In the genomic region with DNA sequence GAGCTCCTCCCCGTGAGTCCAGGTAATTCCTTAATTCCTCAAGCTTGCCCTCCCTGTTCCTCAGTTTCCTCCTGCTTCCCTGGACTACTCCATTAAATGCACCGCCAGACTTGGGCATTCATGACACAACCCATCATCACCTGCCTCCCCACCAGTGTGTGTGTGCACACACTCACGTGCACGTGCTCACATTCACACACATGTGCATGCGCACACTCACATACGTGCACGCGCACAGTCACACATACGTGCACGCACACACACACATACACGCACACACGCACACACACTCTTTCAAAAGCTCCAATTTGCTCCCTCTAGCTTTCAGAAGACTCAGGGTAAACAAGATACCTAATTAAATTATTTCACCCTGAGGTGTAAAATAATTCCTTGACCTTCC, we compare ENCODE assay signal across 14 cellular contexts.
A peak's percentile ranks its signal among the peaks of the same experiment; 100 is the strongest.
DNase-seq lines count a peak whose midpoint lies in the region; ATAC-seq and TF ChIP-seq lines count a peak whose summit lies in the region.
"Had no signal": no experiment of that assay in that cellular context is flagged by ENCODE, and none has a peak within 500 bp of the region (broad histone marks: within the 10 kb centered on the region; RNA-seq: fewer than 3 reads in every experiment).

No MANE protein-coding gene starts in this region.

- H3K27me3 Mint-ChIP-seq in activated T-cell treated with anti-CD3 and anti-CD28 coated beads, Interleukin-2, amount 50 U/mL, for 72 hours (ENCODE audit: low read depth) = no peaks in the 10 kb centered on the region
- H3K27me3 Mint-ChIP-seq in activated CD4-positive, alpha-beta memory T cell treated with anti-CD3 and anti-CD28 coated beads for 36 hours = no peaks in the 10 kb centered on the region
- peaks cover 3% of the 10 kb centered on the region for H3K27me3 Mint-ChIP-seq in glutamatergic neuron (ENCODE audit: unreplicated experiment)

- H3K36me3 ChIP-seq in stomach = no peaks in the 10 kb centered on the region
- H3K36me3 ChIP-seq in heart right ventricle = no peaks in the 10 kb centered on the region
- H3K36me3 ChIP-seq: tibial artery had no signal

- POLR2A ChIA-PET in activated CD4-positive, alpha-beta memory T cell treated with anti-CD3 and anti-CD28 coated beads for 36 hours (lab: Charles Lee) = interaction anchor here (0.5 to 1.6 kb wide), 2 partner anchors 15 to 283 kb away, joined by 3 read pairs; no protein-coding TSS in a partner anchor

- peaks cover 12 to 29% of the 10 kb centered on the region in 2 donors for H3K36me3 Mint-ChIP-seq in activated T-cell treated with anti-CD3 and anti-CD28 coated beads, Interleukin-2, amount 50 U/mL, for 72 hours (ENCODE audit: insufficient read depth in 2 of 2)
- H3K36me3 Mint-ChIP-seq in activated CD4-positive, alpha-beta memory T cell treated with anti-CD3 and anti-CD28 coated beads for 36 hours = peaks cover 22% of the 10 kb centered on the region
- H3K36me3 Mint-ChIP-seq in glutamatergic neuron (ENCODE audit: unreplicated experiment) = no peaks in the 10 kb centered on the region

- H3K4me1 Mint-ChIP-seq in activated T-cell treated with anti-CD3 and anti-CD28 coated beads, Interleukin-2, amount 50 U/mL, for 72 hours (ENCODE audit: low read depth) = peaks cover 94% of the 10 kb centered on the region
- H3K4me1 Mint-ChIP-seq in activated CD4-positive, alpha-beta memory T cell treated with anti-CD3 and anti-CD28 coated beads for 36 hours (ENCODE audit: low read depth) = peaks cover 96% of the 10 kb centered on the region
- peaks cover 47% of the 10 kb centered on the region for H3K4me1 Mint-ChIP-seq in glutamatergic neuron (ENCODE audit: low read depth, unreplicated experiment)

- H3K27ac ChIP-seq in stomach = peak overlapping the region in 3 of 5 donors; percentile 37 to 90 (median 82)
- no peak overlapping the region for H3K27ac ChIP-seq in heart right ventricle
- H3K27ac ChIP-seq: RWPE1, tibial artery had no signal

- TF ChIP-seq EP300 in stomach (IDR thresholded peaks at IDR 0.05) = no peak

- H3K4me3 Mint-ChIP-seq in activated T-cell treated with anti-CD3 and anti-CD28 coated beads, Interleukin-2, amount 50 U/mL, for 72 hours = peak overlapping the region in 1 of 2 donors; percentile 6
- peak overlapping the region; percentile 15 for H3K4me3 Mint-ChIP-seq in activated CD4-positive, alpha-beta memory T cell treated with anti-CD3 and anti-CD28 coated beads for 36 hours
- no peak overlapping the region for H3K4me3 Mint-ChIP-seq in glutamatergic neuron (ENCODE audit: unreplicated experiment)
- H3K4me3 Mint-ChIP-seq: endodermal cell had no signal

- WGBS in stomach, 5 donors = 94 to 97% (median 96%) methylated on average over 12 of the region's 12 CpGs
- WGBS in heart right ventricle, 2 donors = 97% methylated on average over 12 of the region's 12 CpGs

- intact Hi-C loops in activated CD4-positive, alpha-beta memory T cell treated with anti-CD3 and anti-CD28 coated beads for 36 hours (cut with micrococcal nuclease) = no loop called here
- intact Hi-C loops in stomach (cut with DNase I; ENCODE audit: low total_unique reads) = no loop called here
- intact Hi-C loops in heart right ventricle (cut with DNase I) = no loop called here

- no peaks in the 10 kb centered on the region for H3K9me3 Mint-ChIP-seq in activated T-cell treated with anti-CD3 and anti-CD28 coated beads, Interleukin-2, amount 50 U/mL, for 72 hours
- no peaks in the 10 kb centered on the region for H3K9me3 Mint-ChIP-seq in activated CD4-positive, alpha-beta memory T cell treated with anti-CD3 and anti-CD28 coated beads for 36 hours
- H3K9me3 Mint-ChIP-seq in glutamatergic neuron (ENCODE audit: unreplicated experiment) = peaks cover 5% of the 10 kb centered on the region
- H3K9me3 Mint-ChIP-seq: endodermal cell had no signal

- peak overlapping the region; percentile 36 for H3K27ac Mint-ChIP-seq in activated T-cell treated with anti-CD3 and anti-CD28 coated beads, Interleukin-2, amount 50 U/mL, for 72 hours
- peak overlapping the region; percentile 83 for H3K27ac Mint-ChIP-seq in activated CD4-positive, alpha-beta memory T cell treated with anti-CD3 and anti-CD28 coated beads for 36 hours
- peak overlapping the region; percentile 59 for H3K27ac Mint-ChIP-seq in glutamatergic neuron (ENCODE audit: unreplicated experiment)
- H3K27ac Mint-ChIP-seq: endodermal cell had no signal

- no peak for TF ChIP-seq POLR2A in stomach (IDR thresholded peaks at IDR 0.05)

- no peak for DNase-seq in activated T-cell treated with anti-CD3 and anti-CD28 coated beads, Interleukin-2, amount 50 U/mL, for 72 hours
- no peak for DNase-seq in activated T-cell treated with anti-CD3 and anti-CD28 coated beads, Interleukin-2, amount 50 U/mL, for 48 hours
- no peak for DNase-seq in activated CD4-positive, alpha-beta memory T cell treated with anti-CD3 and anti-CD28 coated beads for 36 hours
- DNase-seq in glutamatergic neuron (no peak), stomach (no peak), heart right ventricle (no peak)
- DNase-seq in stimulated activated CD4-positive, alpha-beta T cell treated with anti-CD3 and anti-CD28 coated beads, Interleukin-4, amount 100 ng/mL, for 1 hour = no peak
- DNase-seq: ACHN; activated CD4-positive, alpha-beta T cell treated with anti-CD3 and anti-CD28 coated beads, Interleukin-2, amount 50 U/mL, for 1 hour; endodermal cell; tibial artery had no signal

- no peak for ATAC-seq in activated T-cell treated with anti-CD3 and anti-CD28 coated beads, Interleukin-2, amount 50 U/mL, for 72 hours (replicated peaks in 1 of 2)
- ATAC-seq in HG03095 (IDR thresholded peaks at IDR 0.05; ENCODE audit: unreplicated experiment) (no peak), heart right ventricle (no peak)
- ATAC-seq: left lobe of liver had no signal

- TF ChIP-seq CTCF in glutamatergic neuron (IDR thresholded peaks at IDR 0.05; ENCODE audit: partially characterized antibody, unreplicated experiment) (no peak), stomach (IDR thresholded peaks at IDR 0.05) (no peak), heart right ventricle (IDR thresholded peaks at IDR 0.05) (no peak)

- H3K4me3 ChIP-seq in stomach (no peak overlapping the region), heart right ventricle (no peak overlapping the region)
- H3K4me3 ChIP-seq: tibial artery had no signal

- H3K9me3 ChIP-seq in stomach (no peaks in the 10 kb centered on the region), heart right ventricle (no peaks in the 10 kb centered on the region)
- H3K9me3 ChIP-seq: tibial artery had no signal

- H3K4me1 ChIP-seq in stomach (peaks cover 63 to 99% (median 76%) of the 10 kb centered on the region in 4 donors), heart right ventricle (peaks cover 0 to 91% (median 11%) of the 10 kb centered on the region in 9 donors)

- H3K27me3 ChIP-seq in stomach (no peaks in the 10 kb centered on the region), heart right ventricle (no peaks in the 10 kb centered on the region)
- H3K27me3 ChIP-seq: tibial artery had no signal

- CTCF ChIA-PET in activated CD4-positive, alpha-beta memory T cell treated with anti-CD3 and anti-CD28 coated beads for 36 hours (lab: Charles Lee) = interaction anchor here (0.9 to 1.8 kb wide), 9 partner anchors 10 to 362 kb away, joined by 3 to 8 read pairs (median 3); no protein-coding TSS in a partner anchor

Comparison
In these comparisons a context has a peak if more than half of its experiments do, and no peak if none do; other contexts are left out.
1. H3K27ac ChIP-seq: peak in stomach (3 of 5); none in heart right ventricle (0 of 10).
2. Peak in every context shown above with its lines, with median percentiles within 50 percentile points of each other: H3K27ac Mint-ChIP-seq.